1 cellular context compared by ENCODE assay signal in genomic region chr15:71455878-71456277, GRCh38.
TF ChIP-seq lines count a peak whose summit lies in the region.

No MANE protein-coding gene starts in this region.

TF ChIP-seq in HepG2, 621 proteins besides CTCF, POLR2A, EP300 and RAD21 (continued from another document and continues in another):
- no peak for TF ChIP-seq ATF7-NPFF (CRISPR knock-in tag; IDR thresholded peaks at IDR 0.05; ENCODE audit: low read depth)
- TF ChIP-seq ATRX (CRISPR knock-in tag; IDR thresholded peaks at IDR 0.05; ENCODE audit: borderline replicate concordance) = no peak
- 0 out of 2 replicates have a peak, but pooled peaks have one; percentile 4 for TF ChIP-seq LCORL (IDR thresholded peaks at IDR 0.05)
- peak; percentile 70 for TF ChIP-seq LCORL (CRISPR knock-in tag; IDR thresholded peaks at IDR 0.05)
- peak; percentile 95 for TF ChIP-seq HMG20A (CRISPR knock-in tag; IDR thresholded peaks at IDR 0.05; ENCODE audit: borderline replicate concordance)
- TF ChIP-seq, protein P1, sequence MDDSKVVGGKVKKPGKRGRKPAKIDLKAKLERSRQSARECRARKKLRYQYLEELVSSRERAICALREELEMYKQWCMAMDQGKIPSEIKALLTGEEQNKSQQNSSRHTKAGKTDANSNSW (CRISPR knock-in tag; IDR thresholded peaks at IDR 0.05; ENCODE audit: borderline replicate concordance) = no peak
- no peak for TF ChIP-seq ELF1 (CRISPR knock-in tag; IDR thresholded peaks at IDR 0.05)
- no peak for TF ChIP-seq KLF9 (CRISPR knock-in tag; IDR thresholded peaks at IDR 0.05; ENCODE audit: low read depth)
- no peak for TF ChIP-seq HOXA5 (CRISPR knock-in tag; IDR thresholded peaks at IDR 0.05)
- no peak for TF ChIP-seq ISX (CRISPR knock-in tag; conservative IDR thresholded peaks at IDR 0.05)
- TF ChIP-seq ETS1 (CRISPR knock-in tag; IDR thresholded peaks at IDR 0.05) = no peak
- no peak for TF ChIP-seq PAX8 (CRISPR knock-in tag; IDR thresholded peaks at IDR 0.05; ENCODE audit: borderline replicate concordance)
- TF ChIP-seq, protein P2, sequence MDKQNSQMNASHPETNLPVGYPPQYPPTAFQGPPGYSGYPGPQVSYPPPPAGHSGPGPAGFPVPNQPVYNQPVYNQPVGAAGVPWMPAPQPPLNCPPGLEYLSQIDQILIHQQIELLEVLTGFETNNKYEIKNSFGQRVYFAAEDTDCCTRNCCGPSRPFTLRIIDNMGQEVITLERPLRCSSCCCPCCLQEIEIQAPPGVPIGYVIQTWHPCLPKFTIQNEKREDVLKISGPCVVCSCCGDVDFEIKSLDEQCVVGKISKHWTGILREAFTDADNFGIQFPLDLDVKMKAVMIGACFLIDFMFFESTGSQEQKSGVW (CRISPR knock-in tag; IDR thresholded peaks at IDR 0.05; ENCODE audit: borderline replicate concordance) = no peak
- peak; percentile 82 for TF ChIP-seq CREM (IDR thresholded peaks at IDR 0.05)
- TF ChIP-seq CREM (CRISPR knock-in tag; IDR thresholded peaks at IDR 0.05) = no peak
- no peak for TF ChIP-seq ZSCAN22 (CRISPR knock-in tag; IDR thresholded peaks at IDR 0.05)
- no peak for TF ChIP-seq GTF2F1 (IDR thresholded peaks at IDR 0.05; ENCODE audit: low read length)
- TF ChIP-seq NFRKB (IDR thresholded peaks at IDR 0.05) = no peak
- no peak for TF ChIP-seq ZFP37 (CRISPR knock-in tag; IDR thresholded peaks at IDR 0.05; ENCODE audit: borderline replicate concordance)
- TF ChIP-seq THAP8 (CRISPR knock-in tag; IDR thresholded peaks at IDR 0.05; ENCODE audit: borderline replicate concordance) = no peak
- no peak for TF ChIP-seq ZNF337 (CRISPR knock-in tag; IDR thresholded peaks at IDR 0.05; ENCODE audit: borderline replicate concordance, low read depth)
- TF ChIP-seq ZNF263 (CRISPR knock-in tag; IDR thresholded peaks at IDR 0.05) = no peak
- TF ChIP-seq NPAS2 (CRISPR knock-in tag; IDR thresholded peaks at IDR 0.05; ENCODE audit: borderline replicate concordance) = no peak
- TF ChIP-seq ZXDC (CRISPR knock-in tag; IDR thresholded peaks at IDR 0.05) = no peak
- no peak for TF ChIP-seq JARID2 (CRISPR knock-in tag; IDR thresholded peaks at IDR 0.05; ENCODE audit: insufficient replicate concordance)
- TF ChIP-seq DZIP1 (CRISPR knock-in tag; IDR thresholded peaks at IDR 0.05) = no peak
- TF ChIP-seq MBD4 (IDR thresholded peaks at IDR 0.05; ENCODE audit: borderline replicate concordance, low read length) = peak; percentile 50; the same call in 1 of the 2 replicates
- TF ChIP-seq ZNF253 (CRISPR knock-in tag; IDR thresholded peaks at IDR 0.05; ENCODE audit: borderline replicate concordance) = no peak
- peak; percentile 45; the same call in 1 of the 2 replicates for TF ChIP-seq ESRRA (CRISPR knock-in tag; IDR thresholded peaks at IDR 0.05; ENCODE audit: low read depth)
- peak; percentile 97 for TF ChIP-seq RARA (CRISPR knock-in tag; IDR thresholded peaks at IDR 0.05)
- TF ChIP-seq ZNF687 (CRISPR knock-in tag; IDR thresholded peaks at IDR 0.05) = no peak
- no peak for TF ChIP-seq MYNN (CRISPR knock-in tag; IDR thresholded peaks at IDR 0.05; ENCODE audit: low read depth)
- TF ChIP-seq CENPBD1 (CRISPR knock-in tag; IDR thresholded peaks at IDR 0.05; ENCODE audit: borderline replicate concordance, low read depth) = no peak
- no peak for TF ChIP-seq ASH2L (IDR thresholded peaks at IDR 0.05; ENCODE audit: insufficient read length, low read depth, low read length)
- TF ChIP-seq, protein P3, sequence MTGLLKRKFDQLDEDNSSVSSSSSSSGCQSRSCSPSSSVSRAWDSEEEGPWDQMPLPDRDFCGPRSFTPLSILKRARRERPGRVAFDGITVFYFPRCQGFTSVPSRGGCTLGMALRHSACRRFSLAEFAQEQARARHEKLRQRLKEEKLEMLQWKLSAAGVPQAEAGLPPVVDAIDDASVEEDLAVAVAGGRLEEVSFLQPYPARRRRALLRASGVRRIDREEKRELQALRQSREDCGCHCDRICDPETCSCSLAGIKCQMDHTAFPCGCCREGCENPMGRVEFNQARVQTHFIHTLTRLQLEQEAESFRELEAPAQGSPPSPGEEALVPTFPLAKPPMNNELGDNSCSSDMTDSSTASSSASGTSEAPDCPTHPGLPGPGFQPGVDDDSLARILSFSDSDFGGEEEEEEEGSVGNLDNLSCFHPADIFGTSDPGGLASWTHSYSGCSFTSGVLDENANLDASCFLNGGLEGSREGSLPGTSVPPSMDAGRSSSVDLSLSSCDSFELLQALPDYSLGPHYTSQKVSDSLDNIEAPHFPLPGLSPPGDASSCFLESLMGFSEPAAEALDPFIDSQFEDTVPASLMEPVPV (CRISPR knock-in tag; IDR thresholded peaks at IDR 0.05) = no peak
- TF ChIP-seq SMARCC2 (IDR thresholded peaks at IDR 0.05) = no peak
- TF ChIP-seq E2F1 (CRISPR knock-in tag; IDR thresholded peaks at IDR 0.05) = no peak
- TF ChIP-seq HOXD1 (CRISPR knock-in tag; IDR thresholded peaks at IDR 0.05) = no peak
- no peak for TF ChIP-seq SNAPC5 (CRISPR knock-in tag; IDR thresholded peaks at IDR 0.05; ENCODE audit: borderline replicate concordance)
- TF ChIP-seq ZNF567 (CRISPR knock-in tag; IDR thresholded peaks at IDR 0.05; ENCODE audit: borderline replicate concordance) = no peak
- peak; percentile 44; the same call in 1 of the 2 replicates for TF ChIP-seq DPF2 (CRISPR knock-in tag; IDR thresholded peaks at IDR 0.05; ENCODE audit: borderline replicate concordance, low read depth)
- TF ChIP-seq PITX1 (CRISPR knock-in tag; IDR thresholded peaks at IDR 0.05) = peak; percentile 100
- peak; percentile 61; the same call in 1 of the 2 replicates for TF ChIP-seq SKIL (CRISPR knock-in tag; IDR thresholded peaks at IDR 0.05; ENCODE audit: borderline replicate concordance)
- peak; percentile 84 for TF ChIP-seq GATAD2A (CRISPR knock-in tag; IDR thresholded peaks at IDR 0.05)
